ENCODE assay signal across 1 cellular context in the genomic region with DNA sequence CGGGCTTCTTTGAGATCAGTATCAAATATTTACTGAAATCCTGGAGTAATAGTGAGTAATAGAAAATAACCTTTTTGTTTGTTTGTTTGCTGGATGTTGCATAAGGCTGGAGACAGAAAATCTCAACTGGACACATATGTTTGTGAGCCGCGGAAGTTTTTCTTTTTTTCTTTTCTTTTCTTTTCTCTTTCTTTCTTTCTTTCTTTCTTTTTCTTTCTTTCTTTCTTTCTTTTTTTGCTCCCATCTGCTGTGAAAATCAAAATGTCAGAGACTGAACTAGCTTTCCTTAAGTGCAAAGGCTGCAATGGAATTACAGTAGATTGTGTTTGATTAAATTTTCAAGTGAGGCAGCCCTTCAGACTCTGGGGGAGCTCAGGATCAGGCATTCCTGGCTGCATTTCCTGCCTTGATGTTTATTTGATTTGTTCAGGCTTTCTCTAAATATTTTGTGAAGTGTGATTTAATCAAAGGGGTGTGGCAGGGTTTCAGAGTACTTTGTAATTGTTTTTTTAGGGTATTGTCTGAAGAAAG.
TF ChIP-seq lines count a peak whose summit lies in the region.

No MANE protein-coding gene starts in this region.

TF ChIP-seq in IMR-90, 13 proteins besides CTCF, POLR2A, EP300 and RAD21:
- no peak for TF ChIP-seq CHD1 (IDR thresholded peaks at IDR 0.05; ENCODE audit: low read depth, low read length)
- TF ChIP-seq MAZ (IDR thresholded peaks at IDR 0.05; ENCODE audit: borderline replicate concordance, low read depth, low read length) = no peak
- TF ChIP-seq, protein P1, sequence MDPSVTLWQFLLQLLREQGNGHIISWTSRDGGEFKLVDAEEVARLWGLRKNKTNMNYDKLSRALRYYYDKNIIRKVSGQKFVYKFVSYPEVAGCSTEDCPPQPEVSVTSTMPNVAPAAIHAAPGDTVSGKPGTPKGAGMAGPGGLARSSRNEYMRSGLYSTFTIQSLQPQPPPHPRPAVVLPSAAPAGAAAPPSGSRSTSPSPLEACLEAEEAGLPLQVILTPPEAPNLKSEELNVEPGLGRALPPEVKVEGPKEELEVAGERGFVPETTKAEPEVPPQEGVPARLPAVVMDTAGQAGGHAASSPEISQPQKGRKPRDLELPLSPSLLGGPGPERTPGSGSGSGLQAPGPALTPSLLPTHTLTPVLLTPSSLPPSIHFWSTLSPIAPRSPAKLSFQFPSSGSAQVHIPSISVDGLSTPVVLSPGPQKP (IDR thresholded peaks at IDR 0.05; ENCODE audit: borderline replicate concordance, low read depth, low read length) = no peak
- TF ChIP-seq FOS (IDR thresholded peaks at IDR 0.05; ENCODE audit: low read depth, low read length) = no peak
- no peak for TF ChIP-seq RCOR1 (IDR thresholded peaks at IDR 0.05; ENCODE audit: insufficient replicate concordance, low read length)
- no peak for TF ChIP-seq MAFK (IDR thresholded peaks at IDR 0.05; ENCODE audit: low read depth, low read length)
- TF ChIP-seq BHLHE40 (IDR thresholded peaks at IDR 0.05; ENCODE audit: low read depth, low read length) = no peak
- TF ChIP-seq CEBPB (IDR thresholded peaks at IDR 0.05; ENCODE audit: low read depth, low read length) = no peak
- no peak for TF ChIP-seq MXI1 (IDR thresholded peaks at IDR 0.05; ENCODE audit: borderline replicate concordance, low read depth, low read length)
- TF ChIP-seq RFX5 (IDR thresholded peaks at IDR 0.05; ENCODE audit: low read depth, low read length) = no peak
TF ChIP-seq in IMR-90: peak in this region for 0.
